ENCODE assay signal across 1 cellular context in genomic region chr14:50231475-50232275, GRCh38.
TF ChIP-seq lines count a peak whose summit lies in the region.

Gene SOS2, minus strand, starts transcription at chr14:50231578. Its CDS starts 295 bp downstream, at chr14:50231283.

TF ChIP-seq in K562, 482 proteins besides CTCF, POLR2A, EP300 and RAD21 (continued from another document and continues in another):
- peak; percentile 24 for TF ChIP-seq PRDM10 (IDR thresholded peaks at IDR 0.05; ENCODE audit: partially characterized antibody)
- no peak for TF ChIP-seq SMARCB1 (IDR thresholded peaks at IDR 0.05; ENCODE audit: insufficient read length, low read depth)
- no peak for TF ChIP-seq CHD4 (IDR thresholded peaks at IDR 0.05; ENCODE audit: insufficient read depth, insufficient replicate concordance, low read depth, low read length, poor library complexity, severe bottlenecking)
- no peak for TF ChIP-seq ZNF507 (tag; conservative IDR thresholded peaks at IDR 0.05)
- no peak for TF ChIP-seq ZNF512 (tag; IDR thresholded peaks at IDR 0.05)
- TF ChIP-seq SNRNP70 (optimal IDR thresholded peaks at IDR 0.05; ENCODE audit: low read depth, low read length): no peak
- TF ChIP-seq RBM17 (IDR thresholded peaks at IDR 0.05; ENCODE audit: borderline replicate concordance, low read depth, low read length): no peak
- no peak for TF ChIP-seq ZNF551 (CRISPR knock-in tag; IDR thresholded peaks at IDR 0.05)
- TF ChIP-seq CREB3 (tag; conservative IDR thresholded peaks at IDR 0.05; ENCODE audit: low read depth): no peak
- no peak for TF ChIP-seq RCOR1 (IDR thresholded peaks at IDR 0.05; ENCODE audit: borderline replicate concordance in 1 of 2, low read depth in 2 of 2, low read length in 2 of 2)
- TF ChIP-seq CLOCK (CRISPR knock-in tag; IDR thresholded peaks at IDR 0.05; ENCODE audit: borderline replicate concordance): no peak
- peak; percentile 68 for TF ChIP-seq CCNT2 (IDR thresholded peaks at IDR 0.05; ENCODE audit: borderline replicate concordance, extremely low read depth, insufficient read length, low read depth, low read length)
- TF ChIP-seq ZNF696 (CRISPR knock-in tag; conservative IDR thresholded peaks at IDR 0.05): no peak
- TF ChIP-seq RAD51 (IDR thresholded peaks at IDR 0.05; ENCODE audit: borderline replicate concordance, low read depth): no peak
- TF ChIP-seq SETDB1 (IDR thresholded peaks at IDR 0.05; ENCODE audit: low read length): no peak
- TF ChIP-seq ZNF76 (CRISPR knock-in tag; IDR thresholded peaks at IDR 0.05; ENCODE audit: borderline replicate concordance): no peak
- peak; percentile 18; the same call in 1 of the 2 replicates for TF ChIP-seq MGA (IDR thresholded peaks at IDR 0.05)
- peak; percentile 37 to 70; a peak in 3 of 4 replicates for TF ChIP-seq NONO (IDR thresholded peaks at IDR 0.05; ENCODE audit: low read depth in 2 of 2, low read length in 1 of 2)
- TF ChIP-seq TAF15 (IDR thresholded peaks at IDR 0.05; ENCODE audit: low read depth, low read length): no peak
- TF ChIP-seq ZNF224 (CRISPR knock-in tag; IDR thresholded peaks at IDR 0.05): no peak
- TF ChIP-seq ZNF347 (CRISPR knock-in tag; IDR thresholded peaks at IDR 0.05; ENCODE audit: low read depth): no peak
- TF ChIP-seq POLR2AphosphoS5 (IDR thresholded peaks at IDR 0.05; ENCODE audit: control insufficient read depth, insufficient read depth, low read depth, low read length): peak; percentile 15
- TF ChIP-seq SMAD3 (CRISPR knock-in tag; conservative IDR thresholded peaks at IDR 0.05): no peak
- peak; percentile 66 for TF ChIP-seq CXXC5 (CRISPR knock-in tag; IDR thresholded peaks at IDR 0.05)
- TF ChIP-seq HMGN3 (IDR thresholded peaks at IDR 0.05; ENCODE audit: borderline replicate concordance, extremely low read depth, insufficient read length, low read depth, low read length): peak; percentile 54
- TF ChIP-seq THRAP3 (IDR thresholded peaks at IDR 0.05; ENCODE audit: borderline replicate concordance): no peak
- TF ChIP-seq TRIM24 (IDR thresholded peaks at IDR 0.05): no peak
- no peak for TF ChIP-seq SMC3 (conservative IDR thresholded peaks at IDR 0.05; ENCODE audit: insufficient read depth, low read depth, low read length)
- 0 out of 2 replicates have a peak, but pooled peaks have one; percentile 51 for TF ChIP-seq ARID4B (CRISPR knock-in tag; IDR thresholded peaks at IDR 0.05)
- no peak for TF ChIP-seq NCOR1 (IDR thresholded peaks at IDR 0.05)
- no peak for TF ChIP-seq POLR2AphosphoS2 (IDR thresholded peaks at IDR 0.05; ENCODE audit: low read length)
- TF ChIP-seq MTA3 (IDR thresholded peaks at IDR 0.05; ENCODE audit: borderline replicate concordance): peak; percentile 68; the same call in 1 of the 2 replicates
